Comparison of ENCODE assay signal across 21 cellular contexts in genomic region chr5:137604348-137605095, GRCh38.
DNase-seq lines count a peak whose midpoint lies in the region; ATAC-seq and TF ChIP-seq lines count a peak whose summit lies in the region.
"Had no signal": no experiment of that assay in that cellular context is flagged by ENCODE, and none has a peak within 500 bp of the region (broad histone marks: within the 10 kb centered on the region; RNA-seq: fewer than 3 reads in every experiment).

No MANE protein-coding gene starts in this region.

- H3K4me1 ChIP-seq in H9 (ENCODE audit: insufficient read depth, low read length) (no peaks in the 10 kb centered on the region), NT2/D1 (ENCODE audit: insufficient read depth, insufficient read length) (no peaks in the 10 kb centered on the region)
- H3K4me1 ChIP-seq in CD8-positive, alpha-beta T cell (ENCODE audit: insufficient read depth, low read length), result no peaks in the 10 kb centered on the region
- H3K4me1 ChIP-seq: BLaER1, esophagus muscularis mucosa, lower lobe of right lung, Peyer's patch had no signal

- H3K27me3 ChIP-seq in H9 (ENCODE audit: insufficient read depth, low read length) (no peaks in the 10 kb centered on the region), NT2/D1 (ENCODE audit: insufficient read depth, insufficient read length) (no peaks in the 10 kb centered on the region)
- H3K27me3 ChIP-seq in CD8-positive, alpha-beta T cell (ENCODE audit: insufficient read depth, low read length), result no peaks in the 10 kb centered on the region
- H3K27me3 ChIP-seq: BLaER1, Peyer's patch had no signal

- no peak for ATAC-seq in CD8-positive, alpha-beta T cell
- ATAC-seq in GM21717 (IDR thresholded peaks at IDR 0.05; ENCODE audit: unreplicated experiment), result no peak
- ATAC-seq in HG03097 (IDR thresholded peaks at IDR 0.05; ENCODE audit: low FRiP score, unreplicated experiment), result no peak
- ATAC-seq: activated T-cell treated with anti-CD3 and anti-CD28 coated beads, Interleukin-2, amount 50 U/mL, for 72 hours; sciatic nerve; stimulated activated naive B cell treated with anti-CD40 and anti-IgM and Interleukin-4, amounts not matched to agents 10 μg/mL and 1 μg/mL and 100 μg/mL, for 72 hours; T-helper 17 cell had no signal

- intact Hi-C loops in CD8-positive, alpha-beta T cell (cut with DNase I, micrococcal nuclease), result no loop called here

- POLR2A ChIA-PET in CD8-positive, alpha-beta T cell (lab: Charles Lee), result no interaction called here

- no peak overlapping the region for H2BK5ac ChIP-seq in H9 (ENCODE audit: insufficient read length, low read length)

- peaks cover 9% of the 10 kb centered on the region for H3K27me3 Mint-ChIP-seq in H9 (ENCODE audit: low read depth)
- peaks cover 19% of the 10 kb centered on the region for H3K27me3 Mint-ChIP-seq in CD8-positive, alpha-beta T cell (ENCODE audit: low read depth)

- H3K4me3 ChIP-seq in NT2/D1 (ENCODE audit: insufficient read length, low read depth), result no peak overlapping the region
- H3K4me3 ChIP-seq in CD8-positive, alpha-beta T cell (ENCODE audit: low read depth, low read length), result no peak overlapping the region
- H3K4me3 ChIP-seq: BLaER1, esophagus muscularis mucosa, lower lobe of right lung, Peyer's patch had no signal

- no peak overlapping the region for H3K9ac ChIP-seq in H9 (ENCODE audit: extremely low read depth, insufficient read length, low read length)
- no peak overlapping the region for H3K9ac ChIP-seq in NT2/D1 (ENCODE audit: insufficient read length, low read depth)
- H3K9ac ChIP-seq: BLaER1 had no signal

- H2BK20ac ChIP-seq in H9 (ENCODE audit: low read depth, low read length, poor library complexity, severe bottlenecking), result no peak overlapping the region

- no peaks in the 10 kb centered on the region for H4K20me1 ChIP-seq in H9 (ENCODE audit: control insufficient read depth, insufficient read depth, insufficient read length)
- H4K20me1 ChIP-seq: BLaER1 had no signal

- peaks cover 12 to 14% of the 10 kb centered on the region in 2 experiments for H3K4me1 Mint-ChIP-seq in H9
- H3K4me1 Mint-ChIP-seq in CD8-positive, alpha-beta T cell (ENCODE audit: low read depth), result no peaks in the 10 kb centered on the region
- H3K4me1 Mint-ChIP-seq: activated CD4-positive, alpha-beta T cell treated with anti-CD3 and anti-CD28 coated beads, Interleukin-2, amount 10 ng/mL, durations not matched to agents 7 days and 5 days; IgD-negative memory B cell; stimulated activated naive B cell treated with anti-CD40 and anti-IgM and Interleukin-4, amounts not matched to agents 10 μg/mL and 1 μg/mL and 100 μg/mL, for 72 hours had no signal

- H3K4ac ChIP-seq in H9 (ENCODE audit: low read depth, low read length), result no peak overlapping the region

- H3K36me3 ChIP-seq in NT2/D1 (ENCODE audit: insufficient read depth, insufficient read length, low read length), result no peaks in the 10 kb centered on the region
- no peaks in the 10 kb centered on the region for H3K36me3 ChIP-seq in CD8-positive, alpha-beta T cell (ENCODE audit: insufficient read depth, low read length)
- H3K36me3 ChIP-seq: BLaER1, esophagus muscularis mucosa, lower lobe of right lung, Peyer's patch had no signal

- H3K27ac Mint-ChIP-seq in H9, result peak overlapping the region in 2 of 3 experiments; percentile 6; a peak in 2 of 7 replicates
- H3K27ac Mint-ChIP-seq in CD8-positive, alpha-beta T cell, result no peak overlapping the region
- H3K27ac Mint-ChIP-seq: activated CD4-positive, alpha-beta T cell treated with anti-CD3 and anti-CD28 coated beads, Interleukin-2, amount 10 ng/mL, durations not matched to agents 7 days and 5 days; activated T-cell treated with anti-CD3 and anti-CD28 coated beads, Interleukin-2, amount 50 U/mL, for 72 hours; IgD-negative memory B cell; natural killer cell treated with Interleukin-12 subunit alpha and Interleukin-12 subunit beta and Interleukin-15 and Interleukin-18, amount 100 ng/mL, for 72 hours; stimulated activated naive B cell treated with anti-CD40 and anti-IgM and Interleukin-4, amounts not matched to agents 10 μg/mL and 1 μg/mL and 100 μg/mL, for 72 hours; T-helper 17 cell had no signal

- no peak overlapping the region for H3K56ac ChIP-seq in H9 (ENCODE audit: insufficient read length, low read depth, low read length)

- H4K5ac ChIP-seq in H9 (ENCODE audit: insufficient read length, low read depth, low read length), result no peak overlapping the region

- CTCF ChIA-PET in CD8-positive, alpha-beta T cell (lab: Charles Lee), result no interaction called here

- no peak overlapping the region for H3K4me3 Mint-ChIP-seq in H9
- H3K4me3 Mint-ChIP-seq in CD8-positive, alpha-beta T cell, result no peak overlapping the region
- H3K4me3 Mint-ChIP-seq: activated CD4-positive, alpha-beta T cell treated with anti-CD3 and anti-CD28 coated beads, Interleukin-2, amount 10 ng/mL, durations not matched to agents 7 days and 5 days; activated T-cell treated with anti-CD3 and anti-CD28 coated beads, Interleukin-2, amount 50 U/mL, for 72 hours; IgD-negative memory B cell; natural killer cell treated with Interleukin-12 subunit alpha and Interleukin-12 subunit beta and Interleukin-15 and Interleukin-18, amount 100 ng/mL, for 72 hours; stimulated activated naive B cell treated with anti-CD40 and anti-IgM and Interleukin-4, amounts not matched to agents 10 μg/mL and 1 μg/mL and 100 μg/mL, for 72 hours; T-helper 17 cell had no signal

- no peak overlapping the region for H3K23ac ChIP-seq in H9 (ENCODE audit: insufficient read length, low read depth, low read length)

- H2AFZ ChIP-seq in H9 (ENCODE audit: low read length), result no peak overlapping the region

- H3K79me2 ChIP-seq in H9 (ENCODE audit: insufficient read depth, low read length), result no peaks in the 10 kb centered on the region

- H2BK12ac ChIP-seq in H9 (ENCODE audit: insufficient read length, low read depth, low read length), result no peak overlapping the region

- no peak overlapping the region for H3K4me2 ChIP-seq in H9 (ENCODE audit: insufficient read depth, insufficient read length, low read length)
- H3K4me2 ChIP-seq: BLaER1 had no signal

- no peak for TF ChIP-seq CTCF in H9 (conservative IDR thresholded peaks at IDR 0.05)
- TF ChIP-seq CTCF in CD8-positive, alpha-beta T cell (IDR thresholded peaks at IDR 0.05), result no peak

- DNase-seq in COR-L47 (lab: John Stamatoyannopoulos, UW) (peak; percentile 33), H9 (peak; percentile 56), NT2/D1 (ENCODE audit: low read depth, low spot score) (peak; percentile 16), iPS-NIHi7 (ENCODE audit: extremely low spot score) (peak; percentile 54), NCI-H524 treated with DMSO at 0.1 percent for 48 hours (lab: John Stamatoyannopoulos, UW) (no peak)
- DNase-seq in CD8-positive, alpha-beta T cell, result no peak
- DNase-seq: activated CD4-positive, alpha-beta T cell treated with anti-CD3 and anti-CD28 coated beads, Interleukin-2, amount 10 ng/mL, durations not matched to agents 7 days and 5 days; activated T-cell treated with anti-CD3 and anti-CD28 coated beads, Interleukin-2, amount 50 U/mL, for 72 hours; hypothalamus; lower lobe of right lung; Peyer's patch; stimulated activated CD4-positive, alpha-beta T cell treated with anti-CD3 and anti-CD28 coated beads, Interleukin-4, amount 100 ng/mL, for 4 hours; stimulated activated naive B cell treated with anti-CD40 and anti-IgM and Interleukin-4, amounts not matched to agents 10 μg/mL and 1 μg/mL and 100 μg/mL, for 72 hours; T-helper 17 cell had no signal

- no peak overlapping the region for H2AK5ac ChIP-seq in H9 (ENCODE audit: insufficient read length, low read length)

- H3K14ac ChIP-seq in H9 (ENCODE audit: insufficient read depth, low read length), result no peak overlapping the region

- H3K23me2 ChIP-seq in H9 (ENCODE audit: insufficient read length, low read depth, low read length, poor library complexity, severe bottlenecking), result no peaks in the 10 kb centered on the region

- H3K79me1 ChIP-seq in H9 (ENCODE audit: insufficient read depth, low read depth, low read length, poor library complexity, severe bottlenecking), result no peaks in the 10 kb centered on the region

- no peaks in the 10 kb centered on the region; a peak in 1 of 5 replicates for H3K9me3 Mint-ChIP-seq in H9
- H3K9me3 Mint-ChIP-seq in CD8-positive, alpha-beta T cell, result no peaks in the 10 kb centered on the region
- H3K9me3 Mint-ChIP-seq: activated CD4-positive, alpha-beta T cell treated with anti-CD3 and anti-CD28 coated beads, Interleukin-2, amount 10 ng/mL, durations not matched to agents 7 days and 5 days; activated T-cell treated with anti-CD3 and anti-CD28 coated beads, Interleukin-2, amount 50 U/mL, for 72 hours; IgD-negative memory B cell; natural killer cell treated with Interleukin-12 subunit alpha and Interleukin-12 subunit beta and Interleukin-15 and Interleukin-18, amount 100 ng/mL, for 72 hours; stimulated activated naive B cell treated with anti-CD40 and anti-IgM and Interleukin-4, amounts not matched to agents 10 μg/mL and 1 μg/mL and 100 μg/mL, for 72 hours had no signal

- no peaks in the 10 kb centered on the region for H3K9me3 ChIP-seq in H9 (ENCODE audit: control insufficient read depth, low read depth, low read length)
- no peaks in the 10 kb centered on the region for H3K9me3 ChIP-seq in NT2/D1 (ENCODE audit: insufficient read depth, low read length)
- H3K9me3 ChIP-seq in CD8-positive, alpha-beta T cell (ENCODE audit: low read length), result no peaks in the 10 kb centered on the region
- H3K9me3 ChIP-seq: BLaER1, esophagus muscularis mucosa, lower lobe of right lung, Peyer's patch had no signal

- H4K8ac ChIP-seq in H9 (replicated peaks; ENCODE audit: insufficient read length, low read depth, low read length), result no peak overlapping the region

- H3K18ac ChIP-seq in H9 (ENCODE audit: insufficient read length, low read depth, low read length), result no peak overlapping the region

- WGBS in H9 (ENCODE audit: extremely low coverage, insufficient read length, low lambda C conversion rate), result no CpG with 5 or more reads among the region's 9 CpGs

- H2BK120ac ChIP-seq in H9 (ENCODE audit: low read depth, low read length, poor library complexity, severe bottlenecking), result no peak overlapping the region

- no peak overlapping the region for H2BK15ac ChIP-seq in H9 (ENCODE audit: low read depth, low read length)

- H4K91ac ChIP-seq in H9 (ENCODE audit: insufficient read length, low read depth, low read length), result no peak overlapping the region

- no peak overlapping the region for H3K27ac ChIP-seq in H9 (ENCODE audit: insufficient read length, low read depth, low read length)
- H3K27ac ChIP-seq in CD8-positive, alpha-beta T cell (ENCODE audit: low read depth, low read length), result no peak overlapping the region
- H3K27ac ChIP-seq: BLaER1, esophagus muscularis mucosa, lower lobe of right lung, Peyer's patch had no signal

- no peaks in the 10 kb centered on the region for H3K36me3 Mint-ChIP-seq in H9 (ENCODE audit: insufficient read depth in 1 of 3, low read depth in 3 of 3)
- no peaks in the 10 kb centered on the region for H3K36me3 Mint-ChIP-seq in CD8-positive, alpha-beta T cell
- H3K36me3 Mint-ChIP-seq: IgD-negative memory B cell; natural killer cell treated with Interleukin-12 subunit alpha and Interleukin-12 subunit beta and Interleukin-15 and Interleukin-18, amount 100 ng/mL, for 72 hours; stimulated activated naive B cell treated with anti-CD40 and anti-IgM and Interleukin-4, amounts not matched to agents 10 μg/mL and 1 μg/mL and 100 μg/mL, for 72 hours had no signal

- H3T11ph ChIP-seq in H9 (ENCODE audit: low read length), result no peak overlapping the region

Comparison
In these comparisons a context has a peak if more than half of its experiments do, and no peak if none do; other contexts are left out.
1. DNase-seq: peak in COR-L47 (single experiment), H9 (single experiment), NT2/D1 (single experiment) and iPS-NIHi7 (single experiment); none in CD8-positive, alpha-beta T cell (0 of 7) and NCI-H524 treated with DMSO at 0.1 percent for 48 hours (single experiment).